ENCODE assay signal across 8 cellular contexts in the genomic region with DNA sequence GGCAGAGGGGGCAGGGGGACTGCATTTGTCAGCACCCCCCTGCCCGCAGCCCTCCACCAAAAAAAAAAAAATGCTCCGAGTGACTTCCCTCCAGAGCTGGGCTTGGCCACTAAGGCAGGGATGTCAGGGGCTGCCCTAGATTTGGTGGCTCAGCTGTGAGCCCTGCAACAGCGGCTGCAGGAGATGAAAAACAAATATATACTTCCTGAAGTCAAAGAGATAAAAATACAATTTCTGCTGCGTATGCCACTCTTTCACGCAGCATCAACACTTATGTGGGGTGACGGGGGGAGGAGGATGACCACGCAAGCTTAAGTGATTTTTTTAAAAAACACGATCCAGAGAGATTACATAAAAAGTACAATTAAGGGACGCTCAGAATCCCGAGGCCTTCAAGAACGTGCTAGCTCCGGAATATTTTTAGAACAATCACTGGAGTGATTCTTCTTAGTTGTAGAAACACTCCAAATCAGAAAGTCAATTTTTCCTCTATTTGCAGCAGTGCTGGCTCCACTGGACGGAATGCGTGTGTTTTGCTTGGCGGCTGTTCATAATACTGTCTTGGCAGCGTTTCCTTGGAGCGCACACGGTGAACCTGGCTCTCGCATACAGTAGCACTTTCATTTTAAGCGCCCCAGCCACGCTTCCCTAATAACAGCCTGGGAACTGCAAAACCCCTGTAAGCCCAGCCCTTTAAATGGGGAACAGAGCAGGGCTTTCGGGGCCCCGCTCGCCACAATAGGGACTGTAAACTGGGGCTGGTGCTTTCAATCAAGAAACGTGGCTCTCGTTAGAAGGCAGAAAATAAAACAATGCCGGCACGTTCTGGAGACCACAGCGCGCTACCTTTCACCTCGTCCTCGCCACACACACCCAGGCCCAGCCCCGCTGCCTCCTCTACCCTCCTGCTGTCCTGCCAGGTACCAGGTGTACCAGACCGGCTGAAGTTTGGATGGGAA.
A peak's percentile ranks its signal among the peaks of the same experiment; 100 is the strongest.
DNase-seq lines count a peak whose midpoint lies in the region; ATAC-seq lines count a peak whose summit lies in the region.

No MANE protein-coding gene starts in this region.

- CTCF ChIA-PET in T-cell (lab: Charles Lee): interaction anchor here (0.7 to 2.7 kb wide), 5 partner anchors 24 to 80 kb away, joined by 3 to 18 read pairs (median 5); a partner anchor contains a TSS

- no peak overlapping the region for H3K27ac ChIP-seq in muscle layer of colon (ENCODE audit: low read depth, low read length)

- no peaks in the 10 kb centered on the region for H3K9me3 Mint-ChIP-seq in T-cell

- ATAC-seq in T-cell (replicated peaks in 1 of 4) (peak; percentile 47 to 60 (median 48)), HG02852 (IDR thresholded peaks at IDR 0.05; ENCODE audit: unreplicated experiment) (no peak), HG03095 (IDR thresholded peaks at IDR 0.05; ENCODE audit: unreplicated experiment) (no peak)

- peak overlapping the region; percentile 97 to 99 for H3K27ac Mint-ChIP-seq in T-cell

- H3K4me1 ChIP-seq in muscle layer of colon (ENCODE audit: insufficient read depth, low read length): peaks cover 15% of the 10 kb centered on the region

- H3K9ac ChIP-seq in muscle layer of colon (ENCODE audit: low read length): peak overlapping the region; percentile 41

- H3K9me3 ChIP-seq in muscle layer of colon (ENCODE audit: low read length): no peaks in the 10 kb centered on the region

- POLR2A ChIA-PET in T-cell (lab: Charles Lee): interaction anchor here (0.6 to 1.4 kb wide), 8 partner anchors 12 to 689 kb away, joined by 3 to 5 read pairs (median 4); no protein-coding TSS in a partner anchor

- H3K36me3 Mint-ChIP-seq in T-cell: peaks cover 11% of the 10 kb centered on the region

- H3K4me3 ChIP-seq in muscle layer of colon (ENCODE audit: low read depth in 1 of 2, low read length in 2 of 2): peak overlapping the region; percentile 47 to 74

- H3K4me1 Mint-ChIP-seq in T-cell: peaks cover 94 to 100% (median 95%) of the 10 kb centered on the region in 3 donors

- H3K27me3 ChIP-seq in muscle layer of colon (ENCODE audit: control insufficient read depth in 1 of 2, insufficient read depth in 2 of 2, low read length in 2 of 2): no peaks in the 10 kb centered on the region

- DNase-seq in NCI-H1436 (lab: John Stamatoyannopoulos, UW) (peak; percentile 12), NCI-H1436 treated with DMSO at 0.1 percent for 48 hours (lab: John Stamatoyannopoulos, UW) (no peak), T-cell (peak; percentile 39 to 81 (median 59)), dermis microvascular lymphatic vessel endothelial cell (ENCODE audit: low read depth in 2 of 2) (peak; percentile 67 to 69), COLO829 (ENCODE audit: low spot score) (no peak)

- H3K36me3 ChIP-seq in muscle layer of colon (ENCODE audit: insufficient read depth, low read length): no peaks in the 10 kb centered on the region

- H3K27me3 Mint-ChIP-seq in T-cell: no peaks in the 10 kb centered on the region

- H3K4me3 Mint-ChIP-seq in T-cell: peak overlapping the region; percentile 85 to 90 (median 89)

Comparison
In these comparisons a context has a peak if more than half of its experiments do, and no peak if none do; other contexts are left out.
1. DNase-seq: peak in NCI-H1436 (single experiment), T-cell (34 of 34) and dermis microvascular lymphatic vessel endothelial cell (2 of 2); none in NCI-H1436 treated with DMSO at 0.1 percent for 48 hours (single experiment) and COLO829 (single experiment).
2. ATAC-seq: peak in T-cell (4 of 4); none in HG02852 (single experiment) and HG03095 (single experiment).